In the genomic region with DNA sequence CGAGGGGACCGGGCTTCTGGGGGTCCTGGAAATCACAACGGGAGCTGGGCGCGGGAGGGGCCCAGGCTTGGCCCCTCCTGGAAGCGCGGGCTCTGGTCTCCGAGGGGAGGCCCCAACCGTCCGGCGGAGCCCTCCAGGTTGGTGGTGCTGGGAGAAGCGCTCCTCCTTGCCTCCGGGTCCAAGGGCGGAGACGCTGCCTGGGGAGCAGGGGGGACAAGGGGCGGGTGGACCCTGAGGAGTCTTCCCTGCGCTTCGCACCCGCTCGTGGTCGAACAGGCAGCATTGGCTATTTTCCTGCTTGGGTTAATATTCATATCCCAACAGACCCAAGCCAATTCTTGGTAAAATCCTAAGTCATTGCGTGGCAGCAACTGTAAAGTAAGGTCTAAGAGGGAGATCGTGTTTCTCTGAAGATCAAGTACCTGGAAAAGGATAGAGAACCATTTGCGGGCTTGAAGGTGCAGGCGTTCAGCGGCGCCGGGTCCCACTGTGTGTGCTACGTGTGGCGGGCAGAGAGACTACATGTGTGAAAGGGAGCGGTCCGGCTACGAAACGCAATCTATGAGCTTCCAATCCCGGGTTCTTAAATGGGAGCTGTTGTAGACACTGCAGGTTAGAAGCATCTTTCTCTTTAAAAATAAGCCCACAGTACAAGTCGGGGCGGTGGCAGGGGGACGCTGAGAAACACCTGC, we compare ENCODE assay signal across 1 cellular context.
TF ChIP-seq lines count a peak whose summit lies in the region.

No MANE protein-coding gene starts in this region.

TF ChIP-seq in neural cell, 6 proteins besides CTCF, POLR2A, EP300 and RAD21 (continued from another document):
- TF ChIP-seq EZH2 (IDR thresholded peaks at IDR 0.05; ENCODE audit: borderline replicate concordance, insufficient read depth, low read length, poor library complexity, severe bottlenecking), result no peak
- no peak for TF ChIP-seq MXI1 (conservative IDR thresholded peaks at IDR 0.05; ENCODE audit: poor library complexity, severe bottlenecking)
- TF ChIP-seq POLR2AphosphoS5 (IDR thresholded peaks at IDR 0.05), result no peak
